In the genomic region with DNA sequence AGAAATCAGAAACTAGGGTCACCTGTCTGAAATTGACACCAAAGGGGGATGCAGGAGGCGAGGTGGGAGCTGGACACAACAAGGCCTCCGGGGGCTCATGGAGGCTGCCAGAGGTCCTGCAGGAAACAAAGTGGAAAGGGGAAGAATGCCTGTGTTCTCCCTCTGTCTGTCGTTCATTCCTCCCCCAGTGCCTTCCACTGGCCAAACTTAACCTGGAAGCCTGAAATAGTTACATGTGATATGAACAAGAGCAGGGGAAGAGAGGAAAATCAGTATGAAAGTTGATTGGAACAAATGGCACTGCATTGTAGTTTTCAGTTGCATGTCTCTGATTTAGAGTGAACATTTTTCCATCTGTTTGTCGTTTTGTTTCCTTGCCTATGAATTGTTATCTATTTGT, we compare ENCODE assay signal across 23 cellular contexts.
A peak's percentile ranks its signal among the peaks of the same experiment; 100 is the strongest.
DNase-seq lines count a peak whose midpoint lies in the region; ATAC-seq, FAIRE-seq and TF ChIP-seq lines count a peak whose summit lies in the region.
"Had no signal": no experiment of that assay in that cellular context is flagged by ENCODE, and none has a peak within 500 bp of the region (broad histone marks: within the 10 kb centered on the region; RNA-seq: fewer than 3 reads in every experiment).

No MANE protein-coding gene starts in this region.

- H3F3A ChIP-seq in SK-N-SH (replicated peaks; ENCODE audit: insufficient read depth) = no peaks in the 10 kb centered on the region

- H3K18ac ChIP-seq in H1 (ENCODE audit: extremely low read depth, low read length) (no peak overlapping the region), neuronal stem cell (ENCODE audit: low read length) (no peak overlapping the region)

- no peak overlapping the region for H3K4me3 Mint-ChIP-seq in immature natural killer cell
- H3K4me3 Mint-ChIP-seq: CD14-positive monocyte; CD4-positive, alpha-beta T cell; CD8-positive, alpha-beta memory T cell; H9 had no signal

- H2AFZ ChIP-seq in SK-N-SH (ENCODE audit: low read depth) = no peak overlapping the region
- H2AFZ ChIP-seq in H1 (ENCODE audit: low read length) = peak overlapping the region; percentile 76; the same call in 1 of the 2 replicates
- H2AFZ ChIP-seq in neuronal stem cell (ENCODE audit: low read length) = peak overlapping the region; percentile 36

- H3K9me2 ChIP-seq in SK-N-SH = no peaks in the 10 kb centered on the region

- no peak overlapping the region for H2BK20ac ChIP-seq in H1 (ENCODE audit: low read length)

- H3K23ac ChIP-seq in H1 (ENCODE audit: insufficient read length) = no peak overlapping the region
- H3K23ac ChIP-seq in neuronal stem cell (ENCODE audit: low read depth, low read length, poor library complexity) = no peak overlapping the region

- no peaks in the 10 kb centered on the region for H3K36me3 Mint-ChIP-seq in immature natural killer cell
- H3K36me3 Mint-ChIP-seq: CD14-positive monocyte had no signal

- FAIRE-seq in H1 (lab: Jason Lieb, UNC) = no peak
- FAIRE-seq: A549, D721Med, GM12892 had no signal

- H2BK12ac ChIP-seq in H1 (ENCODE audit: low read depth, low read length) (no peak overlapping the region), neuronal stem cell (ENCODE audit: low read length) (no peak overlapping the region)

- H4K91ac ChIP-seq in H1 (replicated peaks; ENCODE audit: insufficient read length, low read length) (no peak overlapping the region), neuronal stem cell (ENCODE audit: low read depth, low read length, poor library complexity) (no peak overlapping the region)

- H3K4me2 ChIP-seq in SK-N-SH (no peak overlapping the region), H1 (ENCODE audit: insufficient read depth in 1 of 2, low read depth in 2 of 2, low read length in 2 of 2) (no peak overlapping the region), neuronal stem cell (ENCODE audit: insufficient read depth, low read length, poor library complexity, severe bottlenecking) (no peak overlapping the region)
- H3K4me2 ChIP-seq: A549; BLaER1 treated with 17β-estradiol and CSF1 and Interleukin-3, amounts not matched to agents 10 nM and 100 nM had no signal

- H3K56ac ChIP-seq in H1 (replicated peaks; ENCODE audit: insufficient read length, low read depth, low read length) = no peak overlapping the region

- H3K9ac ChIP-seq in SK-N-SH = no peak overlapping the region
- no peak overlapping the region for H3K9ac ChIP-seq in H1 (replicated peaks in 1 of 4; ENCODE audit: extremely low read depth in 1 of 4, low read depth in 3 of 4, low read length in 3 of 4)
- no peak overlapping the region for H3K9ac ChIP-seq in neuronal stem cell (ENCODE audit: low read depth, low read length, poor library complexity)
- H3K9ac ChIP-seq: BLaER1 treated with 17β-estradiol and CSF1 and Interleukin-3, amounts not matched to agents 10 nM and 100 nM had no signal

- peaks cover 0 to 5% of the 10 kb centered on the region in 2 experiments; a peak in 2 of 4 replicates for H3K4me1 ChIP-seq in SK-N-SH (ENCODE audit: control insufficient read depth in 1 of 2, insufficient read depth in 2 of 2, low read depth in 1 of 2, low read length in 1 of 2)
- H3K4me1 ChIP-seq in H1 (replicated peaks in 1 of 4; ENCODE audit: control insufficient read depth in 3 of 4, insufficient read depth in 4 of 4, low read length in 3 of 4) = no peaks in the 10 kb centered on the region
- no peaks in the 10 kb centered on the region for H3K4me1 ChIP-seq in neuronal stem cell (ENCODE audit: control insufficient read depth in 2 of 2, insufficient read depth in 1 of 2, low read depth in 1 of 2, low read length in 2 of 2)
- H3K4me1 ChIP-seq: A549, BE2C had no signal

- H2AK5ac ChIP-seq in H1 (ENCODE audit: low read depth, low read length) (no peak overlapping the region), neuronal stem cell (ENCODE audit: low read depth, low read length) (no peak overlapping the region)

- H3K9me3 Mint-ChIP-seq in immature natural killer cell = no peaks in the 10 kb centered on the region
- H3K9me3 Mint-ChIP-seq: CD4-positive, alpha-beta T cell; CD8-positive, alpha-beta memory T cell; H9 had no signal

- CTCF ChIA-PET in SK-N-SH (lab: Yijun Ruan, JAX) = no interaction called here
- CTCF ChIA-PET in H1 (lab: Charles Lee; ENCODE audit: partially characterized antibody) = interaction anchor here (0.5 kb wide), 1 partner anchor 545 kb away, joined by 3 read pairs; no protein-coding TSS in a partner anchor

- H4K20me1 ChIP-seq in SK-N-SH (ENCODE audit: insufficient read depth) = no peaks in the 10 kb centered on the region
- no peaks in the 10 kb centered on the region for H4K20me1 ChIP-seq in H1 (replicated peaks in 1 of 2; ENCODE audit: control insufficient read depth in 1 of 2, insufficient read depth in 2 of 2, low read length in 2 of 2)
- H4K20me1 ChIP-seq: BLaER1 treated with 17β-estradiol and CSF1 and Interleukin-3, amounts not matched to agents 10 nM and 100 nM had no signal

- H3K4me3 ChIP-seq in SK-N-SH (ENCODE audit: low read depth in 2 of 2, low read length in 1 of 2) (no peak overlapping the region), H1 (ENCODE audit: extremely low read depth in 1 of 4, insufficient read depth in 2 of 4, low read depth in 3 of 4, low read length in 4 of 4) (no peak overlapping the region), neuronal stem cell (ENCODE audit: low read length in 2 of 2) (no peak overlapping the region)
- H3K4me3 ChIP-seq: A549; BLaER1 treated with 17β-estradiol and CSF1 and Interleukin-3, amounts not matched to agents 10 nM and 100 nM had no signal

- H3K4ac ChIP-seq in H1 (replicated peaks; ENCODE audit: insufficient read length, low read depth, low read length) (no peak overlapping the region), neuronal stem cell (ENCODE audit: low read length) (no peak overlapping the region)

- intact Hi-C loops in left ventricle myocardium superior (cut with micrococcal nuclease) (no loop called here), left cardiac atrium (cut with DNase I) (no loop called here)

- H3K14ac ChIP-seq in H1 (ENCODE audit: insufficient read length) (no peak overlapping the region), neuronal stem cell (ENCODE audit: low read length) (no peak overlapping the region)

- DNase-seq in SK-N-SH = peak; percentile 12
- DNase-seq in left ventricle myocardium superior = no peak
- DNase-seq in left cardiac atrium = no peak
- DNase-seq in H1 (ENCODE audit: low read depth in 1 of 2, low spot score in 2 of 2) = no peak
- DNase-seq in neuronal stem cell (ENCODE audit: low spot score) = no peak
- no peak for DNase-seq in immature natural killer cell
- DNase-seq: 8988T; ACHN; AML-193; BE2C; CD4-positive, alpha-beta T cell; CD8-positive, alpha-beta memory T cell; DMS53; DND-41; H9 had no signal

- no peak for ATAC-seq in SK-N-SH treated with all-trans-retinoic acid at 6 μM for 48 hours
- ATAC-seq in left ventricle myocardium superior = peak; percentile 51
- ATAC-seq in left cardiac atrium = no peak
- no peak for ATAC-seq in HG03565 (IDR thresholded peaks at IDR 0.05; ENCODE audit: unreplicated experiment)
- ATAC-seq: A549, HCT116 had no signal

- H2BK15ac ChIP-seq in H1 (ENCODE audit: low read length) = no peak overlapping the region
- H2BK15ac ChIP-seq in neuronal stem cell (ENCODE audit: low read length) = no peak overlapping the region

- 54% methylated on average over 4 of the region's 4 CpGs for WGBS in SK-N-SH (ENCODE audit: low lambda C conversion rate)
- WGBS in H1 (ENCODE audit: extremely low coverage in 1 of 2, insufficient coverage in 1 of 2, insufficient read length in 1 of 2, insufficient replicate concordance in 2 of 2, low coverage in 1 of 2, low lambda C conversion rate in 2 of 2, missing lambda C conversion rate in 1 of 2), 2 experiments = 95% methylated on average over 4 of the region's 4 CpGs; no CpG with 5 or more reads in 1 of the 2 experiments
- WGBS in neuronal stem cell (ENCODE audit: extremely low coverage in 2 of 2, insufficient read length in 2 of 2, insufficient replicate concordance in 1 of 2), 2 donors = no CpG with 5 or more reads among the region's 4 CpGs

- no peak for TF ChIP-seq RAD21 in SK-N-SH (IDR thresholded peaks at IDR 0.05; ENCODE audit: low read length)
- TF ChIP-seq RAD21 in H1 (IDR thresholded peaks at IDR 0.05 in 1 of 2, conservative IDR thresholded peaks at IDR 0.05 in 1 of 2; ENCODE audit: low read depth in 2 of 2, low read length in 2 of 2) = no peak

- H3K27me3 ChIP-seq in SK-N-SH (ENCODE audit: insufficient read depth) (no peaks in the 10 kb centered on the region), H1 (replicated peaks in 1 of 4; ENCODE audit: control insufficient read depth in 3 of 4, extremely low read depth in 1 of 4, insufficient read depth in 3 of 4, low read length in 3 of 4) (no peaks in the 10 kb centered on the region), neuronal stem cell (ENCODE audit: control insufficient read depth in 3 of 3, insufficient read depth in 3 of 3, low read depth in 1 of 3, low read length in 3 of 3) (no peaks in the 10 kb centered on the region)
- H3K27me3 ChIP-seq: BE2C; BLaER1 treated with 17β-estradiol and CSF1 and Interleukin-3, amounts not matched to agents 10 nM and 100 nM had no signal

- H2BK5ac ChIP-seq in H1 (ENCODE audit: low read depth, low read length) = no peak overlapping the region
- no peak overlapping the region for H2BK5ac ChIP-seq in neuronal stem cell (ENCODE audit: low read length)

- no peaks in the 10 kb centered on the region for H3K4me1 Mint-ChIP-seq in immature natural killer cell
- H3K4me1 Mint-ChIP-seq: CD14-positive monocyte; CD8-positive, alpha-beta memory T cell; H9 had no signal

- POLR2A ChIA-PET in SK-N-SH (lab: Yijun Ruan, JAX) = no interaction called here
- POLR2A ChIA-PET in H1 (lab: Charles Lee; ENCODE audit: partially characterized antibody) = no interaction called here

- TF ChIP-seq CTCF in SK-N-SH (IDR thresholded peaks at IDR 0.05) (no peak), H1 (IDR thresholded peaks at IDR 0.05; ENCODE audit: control extremely low read depth in 1 of 3, insufficient read depth in 1 of 3, low read depth in 1 of 3, low read length in 3 of 3) (no peak)

- no peaks in the 10 kb centered on the region for H3K79me1 ChIP-seq in H1 (ENCODE audit: low read depth, low read length)
- H3K79me1 ChIP-seq in neuronal stem cell (ENCODE audit: low read depth, low read length) = no peaks in the 10 kb centered on the region

- TF ChIP-seq POLR2A in H1 (IDR thresholded peaks at IDR 0.05; ENCODE audit: control extremely low read depth in 1 of 2, low read depth in 2 of 2, low read length in 2 of 2) = no peak

- no peak overlapping the region for H3K27ac ChIP-seq in SK-N-SH (ENCODE audit: low read depth in 2 of 2, low read length in 1 of 2)
- no peak overlapping the region for H3K27ac ChIP-seq in H1 (ENCODE audit: low read depth, low read length)
- H3K27ac ChIP-seq in neuronal stem cell (replicated peaks; ENCODE audit: low read length) = no peak overlapping the region
- H3K27ac ChIP-seq: A549; BLaER1 treated with 17β-estradiol and CSF1 and Interleukin-3, amounts not matched to agents 10 nM and 100 nM had no signal

- no peak for TF ChIP-seq EP300 in SK-N-SH (IDR thresholded peaks at IDR 0.05; ENCODE audit: borderline replicate concordance in 1 of 2, low read depth in 1 of 2, low read length in 1 of 2)
- TF ChIP-seq EP300 in H1 (IDR thresholded peaks at IDR 0.05; ENCODE audit: borderline replicate concordance in 1 of 2, low read depth in 2 of 2, low read length in 2 of 2) = no peak

- H3K36me3 ChIP-seq in SK-N-SH (replicated peaks in 1 of 2; ENCODE audit: control insufficient read depth in 1 of 2, insufficient read depth in 2 of 2, low read length in 1 of 2) (no peaks in the 10 kb centered on the region), H1 (ENCODE audit: control insufficient read depth in 2 of 4, insufficient read depth in 4 of 4, low read length in 3 of 4) (no peaks in the 10 kb centered on the region), neuronal stem cell (replicated peaks in 1 of 2; ENCODE audit: control insufficient read depth in 2 of 2, insufficient read depth in 2 of 2, low read length in 2 of 2) (no peaks in the 10 kb centered on the region)
- H3K36me3 ChIP-seq: BE2C; BLaER1 treated with 17β-estradiol and CSF1 and Interleukin-3, amounts not matched to agents 10 nM and 100 nM had no signal

- H4K8ac ChIP-seq in H1 (ENCODE audit: extremely low read depth, insufficient read depth, low read length) (no peak overlapping the region), neuronal stem cell (ENCODE audit: low read depth, low read length) (no peak overlapping the region)

- peaks cover 0 to 8% (median 0%) of the 10 kb centered on the region in 3 donors for H3K27me3 Mint-ChIP-seq in immature natural killer cell (ENCODE audit: low read depth in 3 of 3)
- H3K27me3 Mint-ChIP-seq: CD4-positive, alpha-beta T cell; CD8-positive, alpha-beta memory T cell had no signal

- H3K27ac Mint-ChIP-seq in immature natural killer cell = no peak overlapping the region
- H3K27ac Mint-ChIP-seq: CD14-positive monocyte; CD4-positive, alpha-beta T cell; CD8-positive, alpha-beta memory T cell; H9 had no signal

- H3K79me2 ChIP-seq in SK-N-SH (ENCODE audit: insufficient read depth) = no peaks in the 10 kb centered on the region
- no peaks in the 10 kb centered on the region for H3K79me2 ChIP-seq in H1 (ENCODE audit: control insufficient read depth in 1 of 2, insufficient read depth in 2 of 2, low read length in 2 of 2)

- H3K23me2 ChIP-seq in H1 (ENCODE audit: low read depth, low read length) = no peaks in the 10 kb centered on the region

- H3K9me3 ChIP-seq in SK-N-SH (no peaks in the 10 kb centered on the region), H1 (ENCODE audit: insufficient read depth in 2 of 2, low read depth in 1 of 2, low read length in 1 of 2) (no peaks in the 10 kb centered on the region), neuronal stem cell (replicated peaks in 1 of 2; ENCODE audit: control insufficient read depth in 2 of 2, insufficient read depth in 1 of 2, low read depth in 1 of 2, low read length in 2 of 2) (no peaks in the 10 kb centered on the region)
- H3K9me3 ChIP-seq: A549, BE2C had no signal

- H2BK120ac ChIP-seq in H1 (replicated peaks; ENCODE audit: low read depth, low read length) (no peak overlapping the region), neuronal stem cell (ENCODE audit: low read depth, low read length) (no peak overlapping the region)

- H4K5ac ChIP-seq in H1 (ENCODE audit: insufficient read length, low read depth, low read length) = no peak overlapping the region
